ENCODE assay signal across 25 cellular contexts in genomic region chr15:74468341-74469032, GRCh38.
"Had no signal": no experiment of that assay in that cellular context is flagged by ENCODE, and none has a peak within 500 bp of the region (broad histone marks: within the 10 kb centered on the region; RNA-seq: fewer than 3 reads in every experiment).

No MANE protein-coding gene starts in this region.

- DNase-seq: activated CD4-positive, alpha-beta T cell treated with anti-CD3 and anti-CD28 coated beads, Interleukin-2, amount 10 ng/mL, durations not matched to agents 24 days and 14 days; activated CD4-positive, alpha-beta T cell treated with anti-CD3 and anti-CD28 coated beads, Interleukin-2, amount 50 U/mL, for 4 hours; activated CD8-positive, alpha-beta T cell treated with anti-CD3 and anti-CD28 coated beads, Interleukin-2, amount 10 ng/mL, durations not matched to agents 7 days and 5 days; activated effector memory CD4-positive, alpha-beta T cell treated with Interleukin-2 at 50 U/mL for 16 hours; activated naive CD8-positive, alpha-beta T cell treated with anti-CD3 and anti-CD28 coated beads, Interleukin-2, amount 10 ng/mL, durations not matched to agents 7 days and 5 days; activated T-cell treated with anti-CD3 and anti-CD28 coated beads, Interleukin-2, amount 50 U/mL, for 48 hours; body of pancreas; caudate nucleus; MM.1S; MV-4-11; NCI-H1092; NCI-H1436 treated with DMSO at 0.1 percent for 48 hours; NCI-H1694 treated with DMSO at 0.1 percent for 48 hours; NCI-H2029; NCI-H2171; NCI-H510A; NCI-H526; NCI-H748 treated with DMSO at 0.1 percent for 48 hours; NK-92 treated with Interleukin-12 subunit alpha and Interleukin-12 subunit beta, amount 100 ng/mL, for 24 hours; PC-9; SIG-M5; T1000; WERI-Rb-1 had no signal

- H3K27me3 Mint-ChIP-seq: activated CD4-positive, alpha-beta T cell treated with anti-CD3 and anti-CD28 coated beads, Interleukin-2, amount 10 ng/mL, durations not matched to agents 24 days and 14 days; activated naive CD4-positive, alpha-beta T cell treated with anti-CD3 and anti-CD28 coated beads, Interleukin-2, amount 50 U/mL, for 24 hours; activated naive CD8-positive, alpha-beta T cell treated with anti-CD3 and anti-CD28 coated beads, Interleukin-2, amount 10 ng/mL, durations not matched to agents 7 days and 5 days had no signal

- H3K4me3 Mint-ChIP-seq: activated CD4-positive, alpha-beta T cell treated with anti-CD3 and anti-CD28 coated beads, Interleukin-2, amount 10 ng/mL, durations not matched to agents 24 days and 14 days; activated CD8-positive, alpha-beta T cell treated with anti-CD3 and anti-CD28 coated beads, Interleukin-2, amount 10 ng/mL, durations not matched to agents 7 days and 5 days; activated naive CD4-positive, alpha-beta T cell treated with anti-CD3 and anti-CD28 coated beads, Interleukin-2, amount 50 U/mL, for 24 hours; activated naive CD8-positive, alpha-beta T cell treated with anti-CD3 and anti-CD28 coated beads, Interleukin-2, amount 10 ng/mL, durations not matched to agents 7 days and 5 days had no signal

- H3K9me3 Mint-ChIP-seq: activated naive CD4-positive, alpha-beta T cell treated with anti-CD3 and anti-CD28 coated beads, Interleukin-2, amount 50 U/mL, for 24 hours had no signal

- H3K27ac Mint-ChIP-seq: activated CD4-positive, alpha-beta T cell treated with anti-CD3 and anti-CD28 coated beads, Interleukin-2, amount 10 ng/mL, durations not matched to agents 24 days and 14 days; activated CD8-positive, alpha-beta T cell treated with anti-CD3 and anti-CD28 coated beads, Interleukin-2, amount 10 ng/mL, durations not matched to agents 7 days and 5 days; activated naive CD4-positive, alpha-beta T cell treated with anti-CD3 and anti-CD28 coated beads, Interleukin-2, amount 50 U/mL, for 24 hours; activated naive CD8-positive, alpha-beta T cell treated with anti-CD3 and anti-CD28 coated beads, Interleukin-2, amount 10 ng/mL, durations not matched to agents 7 days and 5 days had no signal

- ATAC-seq: activated CD8-positive, alpha-beta T cell treated with anti-CD3 and anti-CD28 coated beads, Interleukin-2, amount 10 ng/mL, durations not matched to agents 7 days and 5 days; body of pancreas; Right ventricle myocardium inferior had no signal
